20 cellular contexts compared by ENCODE assay signal in genomic region chr5:114255275-114255674, GRCh38.
"Had no signal": no experiment of that assay in that cellular context is flagged by ENCODE, and none has a peak within 500 bp of the region (broad histone marks: within the 10 kb centered on the region; RNA-seq: fewer than 3 reads in every experiment).

No MANE protein-coding gene starts in this region.

- H3K36me3 Mint-ChIP-seq: natural killer cell; stimulated activated effector memory CD8-positive, alpha-beta T cell treated with anti-CD3 and anti-CD28 coated beads, Interleukin-12 subunit alpha, Interleukin-12 subunit beta, amount 100 ng/mL, for 72 hours had no signal

- H3K27me3 Mint-ChIP-seq: stimulated activated naive CD8-positive, alpha-beta T cell treated with anti-CD3 and anti-CD28 coated beads, Interleukin-15, Interleukin-2, amounts not matched to agents 100 ng/mL and 50 ng/mL, for 24 hours had no signal

- H3K27me3 ChIP-seq: gastrocnemius medialis, heart right ventricle, right lobe of liver, testis, tibial nerve had no signal

- H3K4me1 ChIP-seq: gastrocnemius medialis, heart right ventricle, parathyroid adenoma, prostate gland, right lobe of liver, testis, tibial nerve had no signal

- DNase-seq: caudate nucleus; effector CD8-positive, alpha-beta T cell; gastrocnemius medialis; heart right ventricle; hypothalamus; left colon; mammary epithelial cell; natural killer cell; retina; right lobe of liver; stimulated activated CD4-positive, alpha-beta T cell treated with anti-CD3 and anti-CD28 coated beads, Interleukin-4, amount 100 ng/mL, for 1 hour; stimulated activated CD8-positive, alpha-beta memory T cell treated with anti-CD3 and anti-CD28 coated beads, Interleukin-4, amount 100 ng/mL, for 48 hours; testis had no signal

- H3K4me3 ChIP-seq: coronary artery, gastrocnemius medialis, heart right ventricle, prostate gland, right lobe of liver, testis, tibial nerve had no signal

- H3K27ac ChIP-seq: coronary artery, gastrocnemius medialis, heart right ventricle, parathyroid adenoma, prostate gland, right lobe of liver, testis, tibial nerve had no signal

- ATAC-seq: esophagus mucosa; gastrocnemius medialis; heart right ventricle; left colon; natural killer cell; right lobe of liver; stimulated activated effector memory CD8-positive, alpha-beta T cell treated with anti-CD3 and anti-CD28 coated beads, Interleukin-12 subunit alpha, Interleukin-12 subunit beta, amount 100 ng/mL, for 72 hours had no signal

- H3K9me3 ChIP-seq: gastrocnemius medialis, heart right ventricle, prostate gland, right lobe of liver, testis, tibial nerve had no signal

- H3K36me3 ChIP-seq: gastrocnemius medialis, heart right ventricle, prostate gland, right lobe of liver, tibial nerve had no signal

- H2AFZ ChIP-seq: parathyroid adenoma had no signal

- H3K9ac ChIP-seq: parathyroid adenoma had no signal

- H3K79me2 ChIP-seq: parathyroid adenoma had no signal

- H3K4me1 Mint-ChIP-seq: natural killer cell; stimulated activated effector memory CD8-positive, alpha-beta T cell treated with anti-CD3 and anti-CD28 coated beads, Interleukin-12 subunit alpha, Interleukin-12 subunit beta, amount 100 ng/mL, for 72 hours had no signal

- H3K27ac Mint-ChIP-seq: natural killer cell; stimulated activated effector memory CD8-positive, alpha-beta T cell treated with anti-CD3 and anti-CD28 coated beads, Interleukin-12 subunit alpha, Interleukin-12 subunit beta, amount 100 ng/mL, for 72 hours; stimulated activated naive CD8-positive, alpha-beta T cell treated with anti-CD3 and anti-CD28 coated beads, Interleukin-15, Interleukin-2, amounts not matched to agents 100 ng/mL and 50 ng/mL, for 24 hours had no signal

- H3K4me3 Mint-ChIP-seq: natural killer cell; stimulated activated effector memory CD8-positive, alpha-beta T cell treated with anti-CD3 and anti-CD28 coated beads, Interleukin-12 subunit alpha, Interleukin-12 subunit beta, amount 100 ng/mL, for 72 hours; stimulated activated naive CD8-positive, alpha-beta T cell treated with anti-CD3 and anti-CD28 coated beads, Interleukin-15, Interleukin-2, amounts not matched to agents 100 ng/mL and 50 ng/mL, for 24 hours had no signal
